17 cellular contexts compared by ENCODE assay signal in genomic region chr7:93894966-93895650, GRCh38. TPM values are rescaled to one million over a fixed set of nuclear protein-coding genes. Genes with fewer than 3 reads are reported as not detected.
DNase-seq lines count a peak whose midpoint lies in the region; ATAC-seq and TF ChIP-seq lines count a peak whose summit lies in the region.
"Had no signal": no experiment of that assay in that cellular context is flagged by ENCODE, and none has a peak within 500 bp of the region (broad histone marks: within the 10 kb centered on the region; RNA-seq: fewer than 3 reads in every experiment).

No MANE protein-coding gene starts in this region.

- peak; percentile 22 for ATAC-seq in omental fat pad (ENCODE audit: low FRiP score)
- ATAC-seq in CD8-positive, alpha-beta T cell, result no peak
- ATAC-seq in HG03442 (IDR thresholded peaks at IDR 0.05; ENCODE audit: unreplicated experiment), result no peak
- ATAC-seq: HepG2 had no signal

- H3K4me1 Mint-ChIP-seq in CD8-positive, alpha-beta T cell (ENCODE audit: low read depth), result peaks cover 4% of the 10 kb centered on the region

- H3K9me3 Mint-ChIP-seq in CD8-positive, alpha-beta T cell, result no peaks in the 10 kb centered on the region

- no peaks in the 10 kb centered on the region for H3K27me3 ChIP-seq in CD8-positive, alpha-beta T cell (ENCODE audit: insufficient read depth, low read length)

- DNase-seq in NCI-H2171 treated with DMSO at 0.1 percent for 48 hours (lab: John Stamatoyannopoulos, UW), result peak; percentile 52
- DNase-seq in NCI-H2171 (lab: John Stamatoyannopoulos, UW), result no peak
- DNase-seq in RPMI7951 (ENCODE audit: low read depth), result peak; percentile 37
- DNase-seq in fibroblast of peridontal ligament (ENCODE audit: extremely low read depth), result peak; percentile 29
- no peak for DNase-seq in omental fat pad (ENCODE audit: low spot score)
- no peak for DNase-seq in CD8-positive, alpha-beta T cell
- no peak for DNase-seq in NCI-H146 (lab: John Stamatoyannopoulos, UW)
- DNase-seq: H7, Kasumi-1, MV-4-11, NCI-H1436, NCI-H345, NCI-H748 treated with DMSO at 0.1 percent for 48 hours had no signal

- H3K4me3 Mint-ChIP-seq in CD8-positive, alpha-beta T cell, result no peak overlapping the region

- H3K27ac Mint-ChIP-seq in CD8-positive, alpha-beta T cell, result no peak overlapping the region

- no peak overlapping the region for H3K27ac ChIP-seq in CD8-positive, alpha-beta T cell (ENCODE audit: low read depth, low read length)
- H3K27ac ChIP-seq: 22Rv1; BLaER1 treated with 17β-estradiol and CSF1 and Interleukin-3, amounts not matched to agents 10 nM and 100 nM had no signal

- no peaks in the 10 kb centered on the region for H3K36me3 Mint-ChIP-seq in CD8-positive, alpha-beta T cell

- TF ChIP-seq CTCF in omental fat pad (IDR thresholded peaks at IDR 0.05), result no peak
- TF ChIP-seq CTCF in CD8-positive, alpha-beta T cell (IDR thresholded peaks at IDR 0.05), result no peak

- intact Hi-C loops in CD8-positive, alpha-beta T cell (cut with DNase I, micrococcal nuclease), result no loop called here

- CTCF ChIA-PET in CD8-positive, alpha-beta T cell (lab: Charles Lee), result no interaction called here

- no peak overlapping the region for H3K4me3 ChIP-seq in CD8-positive, alpha-beta T cell (ENCODE audit: low read depth, low read length)
- H3K4me3 ChIP-seq: BLaER1 treated with 17β-estradiol and CSF1 and Interleukin-3, amounts not matched to agents 10 nM and 100 nM had no signal

- H3K36me3 ChIP-seq in CD8-positive, alpha-beta T cell (ENCODE audit: insufficient read depth, low read length), result no peaks in the 10 kb centered on the region
- H3K36me3 ChIP-seq: BLaER1 treated with 17β-estradiol and CSF1 and Interleukin-3, amounts not matched to agents 10 nM and 100 nM had no signal

- H3K27me3 Mint-ChIP-seq in CD8-positive, alpha-beta T cell (ENCODE audit: low read depth), result peaks cover 31% of the 10 kb centered on the region

- H3K9me3 ChIP-seq in CD8-positive, alpha-beta T cell (ENCODE audit: low read length), result no peaks in the 10 kb centered on the region

- POLR2A ChIA-PET in CD8-positive, alpha-beta T cell (lab: Charles Lee), result no interaction called here

- H3K4me1 ChIP-seq in CD8-positive, alpha-beta T cell (ENCODE audit: insufficient read depth, low read length), result no peaks in the 10 kb centered on the region

RNA-seq across cellular contexts. Expression of gene TFPI2, which starts 4.6 kb away (rescaled TPM):
- total RNA-seq in RPMI7951 (2014; rRNA removed; shearing (Covaris generic)), result 229 and 267 TPM in 2 replicates
- 100 to 1,000 TPM in 2 of 4 donors, 10 to 100 TPM in 2; 16.2 to 181 (median 81.7) TPM for total RNA-seq in omental fat pad
- not detected for total RNA-seq in CD8-positive, alpha-beta T cell

RNA-seq across cellular contexts. Expression of gene GNGT1, which starts 11.3 kb away (rescaled TPM):
- 0.24 TPM in 1 of 2 replicates, not detected in the other for total RNA-seq in RPMI7951 (2014; rRNA removed; shearing (Covaris generic))
- total RNA-seq in omental fat pad, result not detected
- not detected for total RNA-seq in CD8-positive, alpha-beta T cell
- total RNA-seq: H7, HepG2 had no signal

RNA-seq across cellular contexts. Expression of gene GNG11, which starts 26.4 kb away (rescaled TPM):
- total RNA-seq in RPMI7951 (2014; rRNA removed; shearing (Covaris generic)), result 264 and 265 TPM in 2 replicates
- total RNA-seq in omental fat pad, result 100 to 1,000 TPM in 1 of 4 donors, 10 to 100 TPM in 3; 23.9 to 106 (median 40.9) TPM
- not detected for total RNA-seq in CD8-positive, alpha-beta T cell
- total RNA-seq: HepG2 had no signal

Comparison
In these comparisons a context has a peak if more than half of its experiments do, and no peak if none do; other contexts are left out.
1. DNase-seq: peak in NCI-H2171 treated with DMSO at 0.1 percent for 48 hours (single experiment), RPMI7951 (single experiment) and fibroblast of peridontal ligament (single experiment); none in NCI-H2171 (single experiment), omental fat pad (single experiment), CD8-positive, alpha-beta T cell (0 of 7) and NCI-H146 (single experiment).
2. RNA of gene TFPI2, which starts 4.6 kb away (total RNA-seq): 229 to 267 TPM in RPMI7951 and 16.2 to 181 TPM in omental fat pad; not detected in CD8-positive, alpha-beta T cell; every median in the first group is over 10 times any median in the second.
3. RNA of gene GNG11, which starts 26.4 kb away (total RNA-seq): 264 to 265 TPM in RPMI7951 and 23.9 to 106 TPM in omental fat pad; not detected in CD8-positive, alpha-beta T cell; every median in the first group is over 10 times any median in the second.